ENCODE assay signal across 10 cellular contexts in genomic region chr2:152585830-152586484, GRCh38.
DNase-seq lines count a peak whose midpoint lies in the region; ATAC-seq and TF ChIP-seq lines count a peak whose summit lies in the region.
"Had no signal": no experiment of that assay in that cellular context is flagged by ENCODE, and none has a peak within 500 bp of the region (broad histone marks: within the 10 kb centered on the region; RNA-seq: fewer than 3 reads in every experiment).

No MANE protein-coding gene starts in this region.

- H3K27me3 Mint-ChIP-seq in mesothelial cell of epicardium (ENCODE audit: low read depth) (no peaks in the 10 kb centered on the region), Caco-2 (ENCODE audit: insufficient read depth, unreplicated experiment) (no peaks in the 10 kb centered on the region)

- H3K36me3 Mint-ChIP-seq in mesothelial cell of epicardium, result peaks cover 14% of the 10 kb centered on the region
- peaks cover 19% of the 10 kb centered on the region for H3K36me3 Mint-ChIP-seq in Caco-2 (ENCODE audit: insufficient read depth, unreplicated experiment)

- TF ChIP-seq CTCF in IMR-90 (conservative IDR thresholded peaks at IDR 0.05; ENCODE audit: low read depth, low read length), result no peak
- no peak for TF ChIP-seq CTCF in choroid plexus epithelial cell (conservative IDR thresholded peaks at IDR 0.05; ENCODE audit: low read depth, low read length)
- no peak for TF ChIP-seq CTCF in mesothelial cell of epicardium (IDR thresholded peaks at IDR 0.05; ENCODE audit: unreplicated experiment)
- no peak for TF ChIP-seq CTCF in Caco-2 (IDR thresholded peaks at IDR 0.05; ENCODE audit: insufficient read depth in 1 of 2, low read depth in 1 of 2, low read length in 1 of 2, severe bottlenecking in 1 of 2, unreplicated experiment in 1 of 2)

- H2AK5ac ChIP-seq in IMR-90 (ENCODE audit: low read depth, low read length), result no peak overlapping the region

- H3K4ac ChIP-seq in IMR-90 (ENCODE audit: low read depth, low read length), result no peak overlapping the region

- H3K27ac Mint-ChIP-seq in mesothelial cell of epicardium, result peak overlapping the region; percentile 50
- no peak overlapping the region for H3K27ac Mint-ChIP-seq in Caco-2 (ENCODE audit: unreplicated experiment)
- H3K27ac Mint-ChIP-seq: WTC11 had no signal

- CTCF ChIA-PET in IMR-90 (lab: Yijun Ruan, JAX) (no interaction called here), Caco-2 (lab: Charles Lee) (no interaction called here)

- H3K18ac ChIP-seq in IMR-90 (ENCODE audit: low read depth, low read length), result no peak overlapping the region

- H3K4me3 Mint-ChIP-seq in mesothelial cell of epicardium (no peak overlapping the region), Caco-2 (ENCODE audit: unreplicated experiment) (no peak overlapping the region)
- H3K4me3 Mint-ChIP-seq: WTC11 had no signal

- 0 out of 4 replicates have a peak overlapping the region, but pooled peaks of 1 of the 2 experiments have one; percentile 0 for H4K8ac ChIP-seq in IMR-90 (ENCODE audit: low read depth in 2 of 2, low read length in 2 of 2)

- no peak for TF ChIP-seq POLR2A in IMR-90 (IDR thresholded peaks at IDR 0.05; ENCODE audit: low read depth, low read length)

- no TSS peak for BruUV-seq in IMR-90 (replicated peaks; lab: Mats Ljungman, UMichigan)
- BruUV-seq in Caco-2 (replicated peaks; lab: Mats Ljungman, UMichigan), result no TSS peak

- H3K27ac ChIP-seq in IMR-90 (ENCODE audit: insufficient read depth, low read length), result no peak overlapping the region

- H3K9me1 ChIP-seq in IMR-90 (ENCODE audit: insufficient read depth, low read length), result peaks cover 6% of the 10 kb centered on the region

- peak overlapping the region; percentile 13; the same call in 1 of the 2 replicates for H3K4me2 ChIP-seq in IMR-90 (ENCODE audit: low read depth, low read length)

- H2BK120ac ChIP-seq in IMR-90 (ENCODE audit: low read depth, low read length), result no peak overlapping the region

- H3K9me3 ChIP-seq in IMR-90 (ENCODE audit: control insufficient read depth, insufficient read depth, low read length) (no peaks in the 10 kb centered on the region), Caco-2 (no peaks in the 10 kb centered on the region)

- TF ChIP-seq RAD21 in IMR-90 (IDR thresholded peaks at IDR 0.05; ENCODE audit: low read length), result no peak

- POLR2A ChIA-PET in IMR-90 (lab: Charles Lee; ENCODE audit: unreplicated experiment) (no interaction called here), Caco-2 (lab: Charles Lee) (no interaction called here)

- peak; percentile 98 for ATAC-seq in IMR-90 (ENCODE audit: low read depth)
- no peak for ATAC-seq in GM18861 (IDR thresholded peaks at IDR 0.05; ENCODE audit: unreplicated experiment)
- no peak for ATAC-seq in HG03439 (IDR thresholded peaks at IDR 0.05; ENCODE audit: unreplicated experiment)
- ATAC-seq: WTC11 had no signal

- no peak overlapping the region for H3K4me3 ChIP-seq in IMR-90 (ENCODE audit: insufficient read depth, low read depth, low read length)
- H3K4me3 ChIP-seq in choroid plexus epithelial cell (ENCODE audit: low read depth, low read length), result no peak overlapping the region
- H3K4me3 ChIP-seq in Caco-2 (ENCODE audit: low read depth, low read length), result no peak overlapping the region

- no peaks in the 10 kb centered on the region for H4K20me1 ChIP-seq in IMR-90 (ENCODE audit: insufficient read depth, low read length)

- in situ Hi-C loops in IMR-90 (cut with MboI; ENCODE audit: low sequenced_read_pairs), result no loop called here

- H3K4me1 ChIP-seq in IMR-90 (ENCODE audit: control insufficient read depth, insufficient read depth, low read length) (peaks cover 12% of the 10 kb centered on the region), Caco-2 (no peaks in the 10 kb centered on the region)

- intact Hi-C loops in IMR-90 (cut with micrococcal nuclease), result no loop called here
- intact Hi-C loops in Caco-2 (cut with micrococcal nuclease; ENCODE audit: unreplicated experiment), result no loop called here

- H2BK5ac ChIP-seq in IMR-90 (ENCODE audit: low read depth, low read length, poor library complexity, severe bottlenecking), result no peak overlapping the region

- 0% methylated on average over 1 of the region's 3 CpGs; no CpG with 5 or more reads in 1 of the 2 experiments for WGBS in IMR-90 (ENCODE audit: extremely low coverage in 2 of 2, insufficient read length in 1 of 2), 2 experiments

- H3K36me3 ChIP-seq in IMR-90 (ENCODE audit: control insufficient read depth, insufficient read depth, low read length) (no peaks in the 10 kb centered on the region), Caco-2 (ENCODE audit: control insufficient read depth, insufficient read depth, low read length) (no peaks in the 10 kb centered on the region)

- H2AFZ ChIP-seq in IMR-90 (replicated peaks; ENCODE audit: low read length, poor library complexity), result no peak overlapping the region

- no peak overlapping the region for H4K5ac ChIP-seq in IMR-90 (ENCODE audit: low read depth, low read length)

- H2AK9ac ChIP-seq in IMR-90 (replicated peaks; ENCODE audit: low read depth, low read length, poor library complexity), result no peak overlapping the region

- H3K4me1 Mint-ChIP-seq in mesothelial cell of epicardium, result peaks cover 15% of the 10 kb centered on the region
- H3K4me1 Mint-ChIP-seq in Caco-2 (ENCODE audit: low read depth, unreplicated experiment), result no peaks in the 10 kb centered on the region
- H3K4me1 Mint-ChIP-seq: WTC11 had no signal

- H3K79me1 ChIP-seq in IMR-90 (ENCODE audit: low read depth in 1 of 2, low read length in 2 of 2), result peaks cover 0 to 5% of the 10 kb centered on the region in 2 experiments; a peak in 1 of 4 replicates

- H3K56ac ChIP-seq in IMR-90 (ENCODE audit: extremely low read depth, insufficient read depth, low read length), result no peak overlapping the region

- H3K27me3 ChIP-seq in IMR-90 (ENCODE audit: control insufficient read depth, insufficient read depth, low read length) (no peaks in the 10 kb centered on the region), Caco-2 (replicated peaks; ENCODE audit: control insufficient read depth, insufficient read depth, low read length) (no peaks in the 10 kb centered on the region)

- no peak overlapping the region for H4K91ac ChIP-seq in IMR-90 (ENCODE audit: insufficient read depth, low read depth, low read length)

- dilution Hi-C loops in IMR-90 (cut with HindIII; ENCODE audit: low sequenced_read_pairs, unreplicated experiment), result no loop called here

- H3K9me3 Mint-ChIP-seq in mesothelial cell of epicardium, result peaks cover 3% of the 10 kb centered on the region
- no peaks in the 10 kb centered on the region for H3K9me3 Mint-ChIP-seq in Caco-2 (ENCODE audit: unreplicated experiment)
- H3K9me3 Mint-ChIP-seq: WTC11 had no signal

- H3K9ac ChIP-seq in IMR-90 (ENCODE audit: low read depth, low read length), result no peak overlapping the region

- no peak overlapping the region for H2BK20ac ChIP-seq in IMR-90 (ENCODE audit: low read depth, low read length)

- DNase-seq in AG08396 (ENCODE audit: low spot score) (peak; percentile 75), IMR-90 (peak; percentile 96), choroid plexus epithelial cell (ENCODE audit: low read depth) (peak; percentile 94), mesothelial cell of epicardium (ENCODE audit: low spot score in 2 of 2, unreplicated experiment in 2 of 2) (no peak), Caco-2 (no peak)
- DNase-seq in stimulated activated CD4-positive, alpha-beta T cell treated with anti-CD3 and anti-CD28 coated beads, Interleukin-4, amount 100 ng/mL, for 1 hour, result no peak
- DNase-seq: NCI-H510A had no signal

- H2BK15ac ChIP-seq in IMR-90 (ENCODE audit: low read depth, low read length), result no peak overlapping the region

- no peak overlapping the region for H3K14ac ChIP-seq in IMR-90 (replicated peaks; ENCODE audit: low read depth, low read length)

- no peak overlapping the region for H3K23ac ChIP-seq in IMR-90 (ENCODE audit: low read depth, low read length)

TF ChIP-seq in IMR-90, 13 proteins besides CTCF, POLR2A, EP300 and RAD21:
- TF ChIP-seq MAZ (IDR thresholded peaks at IDR 0.05; ENCODE audit: borderline replicate concordance, low read depth, low read length), result no peak
- peak; percentile 65 for TF ChIP-seq BHLHE40 (IDR thresholded peaks at IDR 0.05; ENCODE audit: low read depth, low read length)
- TF ChIP-seq, protein P1, sequence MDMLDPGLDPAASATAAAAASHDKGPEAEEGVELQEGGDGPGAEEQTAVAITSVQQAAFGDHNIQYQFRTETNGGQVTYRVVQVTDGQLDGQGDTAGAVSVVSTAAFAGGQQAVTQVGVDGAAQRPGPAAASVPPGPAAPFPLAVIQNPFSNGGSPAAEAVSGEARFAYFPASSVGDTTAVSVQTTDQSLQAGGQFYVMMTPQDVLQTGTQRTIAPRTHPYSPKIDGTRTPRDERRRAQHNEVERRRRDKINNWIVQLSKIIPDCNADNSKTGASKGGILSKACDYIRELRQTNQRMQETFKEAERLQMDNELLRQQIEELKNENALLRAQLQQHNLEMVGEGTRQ (IDR thresholded peaks at IDR 0.05; ENCODE audit: low read depth, low read length), result no peak
- no peak for TF ChIP-seq MAFK (IDR thresholded peaks at IDR 0.05; ENCODE audit: low read depth, low read length)
- no peak for TF ChIP-seq CHD1 (IDR thresholded peaks at IDR 0.05; ENCODE audit: low read depth, low read length)
- no peak for TF ChIP-seq MXI1 (IDR thresholded peaks at IDR 0.05; ENCODE audit: borderline replicate concordance, low read depth, low read length)
- TF ChIP-seq RCOR1 (IDR thresholded peaks at IDR 0.05; ENCODE audit: insufficient replicate concordance, low read length), result no peak
- TF ChIP-seq ELK1 (IDR thresholded peaks at IDR 0.05; ENCODE audit: borderline replicate concordance, low read depth, low read length), result no peak
- TF ChIP-seq RFX5 (IDR thresholded peaks at IDR 0.05; ENCODE audit: low read depth, low read length), result no peak
- peak; percentile 62; the same call in 1 of the 2 replicates for TF ChIP-seq FOS (IDR thresholded peaks at IDR 0.05; ENCODE audit: low read depth, low read length)
TF ChIP-seq in IMR-90: peak in this region for 2.

Comparison
In these comparisons a context has a peak if more than half of its experiments do, and no peak if none do; other contexts are left out.
1. DNase-seq: peak in AG08396 (single experiment), IMR-90 (single experiment) and choroid plexus epithelial cell (single experiment); none in mesothelial cell of epicardium (0 of 2), Caco-2 (0 of 2) and stimulated activated CD4-positive, alpha-beta T cell treated with anti-CD3 and anti-CD28 coated beads, Interleukin-4, amount 100 ng/mL, for 1 hour (single experiment).